ENCODE assay signal across 8 cellular contexts in the genomic region with DNA sequence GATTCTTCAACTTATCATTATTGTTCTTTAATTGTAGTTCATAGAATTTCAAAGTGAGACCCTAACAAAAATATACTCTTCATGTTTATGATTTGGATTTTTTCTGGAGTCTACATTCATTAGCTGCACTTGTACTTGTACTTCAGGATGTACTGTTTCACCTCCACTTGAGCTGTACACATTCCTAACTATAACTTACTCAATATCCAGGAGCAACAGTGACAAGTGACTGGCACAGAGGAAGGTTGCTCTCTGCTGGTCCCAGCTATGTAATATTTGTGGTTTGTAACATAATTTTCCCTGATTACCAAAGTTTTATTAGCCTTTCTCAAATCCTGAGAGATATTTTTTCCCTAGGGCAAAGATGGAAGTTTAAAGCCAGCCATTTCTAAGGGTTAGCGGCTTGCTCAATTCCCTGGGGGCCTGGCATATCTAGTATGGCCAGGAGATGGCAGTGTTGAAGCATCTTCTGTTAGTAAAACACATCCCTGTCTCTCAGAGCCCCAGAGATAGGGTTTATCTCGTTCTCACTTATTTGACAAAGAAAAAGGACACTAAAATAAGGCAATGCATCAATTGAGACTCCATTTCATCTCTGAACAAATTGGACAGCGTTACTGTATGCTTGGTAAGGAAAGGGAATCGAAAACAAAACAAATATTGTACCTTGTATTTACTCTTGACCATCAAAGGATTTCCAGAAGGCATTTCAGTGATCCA. TPM values are rescaled to one million over a fixed set of nuclear protein-coding genes. Genes with fewer than 3 reads are reported as not detected.
DNase-seq lines count a peak whose midpoint lies in the region; ATAC-seq and TF ChIP-seq lines count a peak whose summit lies in the region.

No MANE protein-coding gene starts in this region.

- H3K9me3 Mint-ChIP-seq in activated T-helper 1 cell treated with anti-CD3 and anti-CD28 coated beads, Interleukin-12 subunit alpha, Interleukin-12 subunit beta, Interleukin-2, Interleukin-4 antibody, amounts not matched to agents 30 ng/mL and 10 ng/mL and 1 ng/mL, durations not matched to agents 14 hours and 24 hours and 36 hours, result no peaks in the 10 kb centered on the region

- H3K9me3 ChIP-seq in OCI-LY1 (ENCODE audit: low read length), result no peaks in the 10 kb centered on the region
- no peaks in the 10 kb centered on the region for H3K9me3 ChIP-seq in parathyroid adenoma (ENCODE audit: control insufficient read depth, low read length)

- ATAC-seq in GM19455 (IDR thresholded peaks at IDR 0.05; ENCODE audit: unreplicated experiment) (peak; percentile 88), HG02840 (IDR thresholded peaks at IDR 0.05; ENCODE audit: low FRiP score, unreplicated experiment) (no peak)

- H3F3A ChIP-seq in OCI-LY1 (ENCODE audit: insufficient read depth, low read length), result no peaks in the 10 kb centered on the region

- peaks cover 2% of the 10 kb centered on the region for H3K27me3 ChIP-seq in HL-60 (ENCODE audit: insufficient read depth, poor library complexity, severe bottlenecking)
- H3K27me3 ChIP-seq in OCI-LY1 (ENCODE audit: insufficient read depth, low read length), result no peaks in the 10 kb centered on the region; the same call in 1 of the 2 replicates
- H3K27me3 ChIP-seq in parathyroid adenoma (ENCODE audit: control insufficient read depth, insufficient read depth, low read length), result no peaks in the 10 kb centered on the region

- H3K4me1 ChIP-seq in OCI-LY1 (ENCODE audit: insufficient read depth, low read length, severe bottlenecking) (no peaks in the 10 kb centered on the region), parathyroid adenoma (no peaks in the 10 kb centered on the region)

- intact Hi-C loops in activated T-helper 1 cell treated with anti-CD3 and anti-CD28 coated beads, Interleukin-12 subunit alpha, Interleukin-12 subunit beta, Interleukin-2, Interleukin-4 antibody, amounts not matched to agents 30 ng/mL and 10 ng/mL and 1 ng/mL, durations not matched to agents 14 hours and 24 hours and 36 hours (cut with micrococcal nuclease), result loop anchor here (1.0 to 2.0 kb wide), 4 partner anchors 167 to 767 kb away; a partner anchor contains a TSS

- no peaks in the 10 kb centered on the region for H3K9me2 ChIP-seq in OCI-LY1 (ENCODE audit: low read depth, low read length)

- no peak overlapping the region for H2AFZ ChIP-seq in OCI-LY1 (ENCODE audit: low read length)
- H2AFZ ChIP-seq in parathyroid adenoma, result no peak overlapping the region

- no peaks in the 10 kb centered on the region for H4K20me1 ChIP-seq in OCI-LY1 (ENCODE audit: insufficient read depth, low read length)

- H3K9ac ChIP-seq in OCI-LY1 (ENCODE audit: low read length) (no peak overlapping the region), parathyroid adenoma (no peak overlapping the region)

- H3K27ac ChIP-seq in HL-60 (replicated peaks) (no peak overlapping the region), OCI-LY1 (ENCODE audit: low read depth, low read length, poor library complexity, severe bottlenecking) (no peak overlapping the region), parathyroid adenoma (no peak overlapping the region)

- H3K4me2 ChIP-seq in OCI-LY1 (ENCODE audit: low read length) (no peak overlapping the region), parathyroid adenoma (ENCODE audit: low read length) (no peak overlapping the region)

- no peak overlapping the region for H3K4me3 Mint-ChIP-seq in activated T-helper 1 cell treated with anti-CD3 and anti-CD28 coated beads, Interleukin-12 subunit alpha, Interleukin-12 subunit beta, Interleukin-2, Interleukin-4 antibody, amounts not matched to agents 30 ng/mL and 10 ng/mL and 1 ng/mL, durations not matched to agents 14 hours and 24 hours and 36 hours

- DNase-seq in DMS114 treated with DMSO at 0.1 percent for 48 hours (lab: John Stamatoyannopoulos, UW; ENCODE audit: unreplicated experiment) (peak; percentile 25), HL-60 (ENCODE audit: low read depth in 1 of 2, low spot score in 1 of 2) (peak; percentile 13 to 65), germinal center (ENCODE audit: low spot score) (peak; percentile 9)
- peak; percentile 6 for DNase-seq in activated T-helper 1 cell treated with anti-CD3 and anti-CD28 coated beads, Interleukin-12 subunit alpha, Interleukin-12 subunit beta, Interleukin-2, Interleukin-4 antibody, amounts not matched to agents 30 ng/mL and 10 ng/mL and 1 ng/mL, durations not matched to agents 14 hours and 24 hours and 36 hours (ENCODE audit: low spot score)

- no peaks in the 10 kb centered on the region for H3K4me1 Mint-ChIP-seq in activated T-helper 1 cell treated with anti-CD3 and anti-CD28 coated beads, Interleukin-12 subunit alpha, Interleukin-12 subunit beta, Interleukin-2, Interleukin-4 antibody, amounts not matched to agents 30 ng/mL and 10 ng/mL and 1 ng/mL, durations not matched to agents 14 hours and 24 hours and 36 hours (ENCODE audit: low read depth)

- H3K36me3 ChIP-seq in OCI-LY1 (ENCODE audit: insufficient read depth, low read length) (no peaks in the 10 kb centered on the region), parathyroid adenoma (ENCODE audit: control insufficient read depth, insufficient read depth, low read length) (no peaks in the 10 kb centered on the region)

- no peak overlapping the region for H3K4me3 ChIP-seq in HL-60 (replicated peaks; ENCODE audit: insufficient read depth, low read length)
- no peak overlapping the region for H3K4me3 ChIP-seq in OCI-LY1 (ENCODE audit: low read depth, low read length, poor library complexity, severe bottlenecking)
- no peak overlapping the region for H3K4me3 ChIP-seq in parathyroid adenoma (ENCODE audit: low read depth, low read length)

- peak; percentile 65 for TF ChIP-seq CTCF in HL-60 (IDR thresholded peaks at IDR 0.05; ENCODE audit: insufficient read depth, low read length)
- peak; percentile 82 for TF ChIP-seq CTCF in OCI-LY1 (IDR thresholded peaks at IDR 0.05; ENCODE audit: low read length)
- peak; percentile 59 for TF ChIP-seq CTCF in parathyroid adenoma (IDR thresholded peaks at IDR 0.05)

- H3K79me2 ChIP-seq in OCI-LY1 (ENCODE audit: insufficient read depth, low read length) (no peaks in the 10 kb centered on the region), parathyroid adenoma (no peaks in the 10 kb centered on the region)

- H3K27ac Mint-ChIP-seq in activated T-helper 1 cell treated with anti-CD3 and anti-CD28 coated beads, Interleukin-12 subunit alpha, Interleukin-12 subunit beta, Interleukin-2, Interleukin-4 antibody, amounts not matched to agents 30 ng/mL and 10 ng/mL and 1 ng/mL, durations not matched to agents 14 hours and 24 hours and 36 hours, result no peak overlapping the region

- peaks cover 2% of the 10 kb centered on the region for H3K27me3 Mint-ChIP-seq in activated T-helper 1 cell treated with anti-CD3 and anti-CD28 coated beads, Interleukin-12 subunit alpha, Interleukin-12 subunit beta, Interleukin-2, Interleukin-4 antibody, amounts not matched to agents 30 ng/mL and 10 ng/mL and 1 ng/mL, durations not matched to agents 14 hours and 24 hours and 36 hours (ENCODE audit: insufficient read depth)

- no peaks in the 10 kb centered on the region for H3K36me3 Mint-ChIP-seq in activated T-helper 1 cell treated with anti-CD3 and anti-CD28 coated beads, Interleukin-12 subunit alpha, Interleukin-12 subunit beta, Interleukin-2, Interleukin-4 antibody, amounts not matched to agents 30 ng/mL and 10 ng/mL and 1 ng/mL, durations not matched to agents 14 hours and 24 hours and 36 hours (ENCODE audit: low read depth)

RNA-seq across cellular contexts. Expression of a gene that starts 14.2 kb away (rescaled TPM):
- total RNA-seq in activated T-helper 1 cell treated with anti-CD3 and anti-CD28 coated beads, Interleukin-12 subunit alpha, Interleukin-12 subunit beta, Interleukin-2, Interleukin-4 antibody, amounts not matched to agents 30 ng/mL and 10 ng/mL and 1 ng/mL, durations not matched to agents 14 hours and 24 hours and 36 hours, result not detected in 2 replicates

RNA-seq across cellular contexts. Expression of a gene that starts 30.6 kb away (rescaled TPM):
- total RNA-seq in activated T-helper 1 cell treated with anti-CD3 and anti-CD28 coated beads, Interleukin-12 subunit alpha, Interleukin-12 subunit beta, Interleukin-2, Interleukin-4 antibody, amounts not matched to agents 30 ng/mL and 10 ng/mL and 1 ng/mL, durations not matched to agents 14 hours and 24 hours and 36 hours, result not detected in 2 replicates

RNA-seq across cellular contexts. Expression of a gene that starts 54.6 kb away (rescaled TPM):
- not detected in 2 replicates for total RNA-seq in activated T-helper 1 cell treated with anti-CD3 and anti-CD28 coated beads, Interleukin-12 subunit alpha, Interleukin-12 subunit beta, Interleukin-2, Interleukin-4 antibody, amounts not matched to agents 30 ng/mL and 10 ng/mL and 1 ng/mL, durations not matched to agents 14 hours and 24 hours and 36 hours
